ENCODE assay signal across 1 cellular context in the genomic region with DNA sequence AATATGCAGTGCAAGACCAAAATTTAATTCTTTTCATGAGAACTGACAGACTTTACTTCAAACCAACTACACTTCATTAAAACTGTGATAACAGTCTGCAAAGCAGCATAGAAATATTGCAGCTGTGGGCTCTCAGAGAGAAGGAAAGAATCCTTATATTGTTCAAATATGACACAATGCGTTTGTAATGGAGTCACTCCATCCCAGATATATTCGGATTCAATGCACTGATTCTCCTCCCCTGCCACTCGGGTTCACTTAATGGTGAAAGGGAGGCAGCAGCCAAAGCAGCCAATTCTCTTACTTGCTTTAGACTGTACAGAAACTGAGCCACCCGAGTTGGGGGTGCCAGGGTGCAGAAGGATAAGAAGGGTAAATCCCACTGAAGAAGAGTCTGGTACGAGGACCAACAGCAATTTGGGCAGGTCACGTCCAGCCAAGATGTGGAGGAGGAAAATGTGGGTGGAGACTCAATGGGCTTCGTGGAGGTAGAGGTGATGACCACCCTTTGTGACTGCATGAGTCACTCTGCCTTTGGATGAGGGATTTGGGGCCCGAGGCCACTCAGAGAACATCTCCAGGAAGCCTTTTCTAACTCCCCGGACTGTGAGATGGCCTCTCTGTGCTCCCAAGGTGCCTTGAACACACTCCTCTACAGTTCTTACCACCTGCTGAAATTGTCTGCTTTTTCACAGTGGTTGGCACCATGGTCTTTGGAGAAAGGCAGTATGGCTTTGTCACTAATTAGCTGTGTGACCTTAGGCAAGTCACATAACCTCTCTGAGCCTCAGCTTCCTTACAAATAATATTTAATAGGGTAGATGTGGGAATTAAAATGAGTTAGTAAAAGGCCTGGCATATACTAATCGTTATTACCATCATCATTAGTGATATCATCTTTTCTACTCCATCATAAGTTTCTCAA.
A peak's percentile ranks its signal among the peaks of the same experiment; 100 is the strongest.
TF ChIP-seq lines count a peak whose summit lies in the region.

No MANE protein-coding gene starts in this region.

TF ChIP-seq in A549, 52 proteins besides CTCF, POLR2A, EP300 and RAD21:
- TF ChIP-seq EHMT2 (IDR thresholded peaks at IDR 0.05; ENCODE audit: low read depth) (no peak), ZFP36 (IDR thresholded peaks at IDR 0.05; ENCODE audit: borderline replicate concordance, partially characterized antibody) (peak; percentile 93), POLR2AphosphoS2 (conservative IDR thresholded peaks at IDR 0.05; ENCODE audit: low read length) (no peak), JUN (IDR thresholded peaks at IDR 0.05) (peak in 1 of 2 experiments; percentile 45; a peak in 1 of 5 replicates), TFCP2L1 (CRISPR knock-in tag; IDR thresholded peaks at IDR 0.05) (peak; percentile 9; the same call in 1 of the 2 replicates), KDM1A (IDR thresholded peaks at IDR 0.05; ENCODE audit: low read depth) (peak; percentile 72; the same call in 1 of the 2 replicates), HDAC2 (IDR thresholded peaks at IDR 0.05) (peak; percentile 76; the same call in 1 of the 2 replicates), FOSL2 (IDR thresholded peaks at IDR 0.05) (no peak), FOSL2 (CRISPR knock-in tag; IDR thresholded peaks at IDR 0.05) (peak; percentile 58)
- TF ChIP-seq, protein P1, sequence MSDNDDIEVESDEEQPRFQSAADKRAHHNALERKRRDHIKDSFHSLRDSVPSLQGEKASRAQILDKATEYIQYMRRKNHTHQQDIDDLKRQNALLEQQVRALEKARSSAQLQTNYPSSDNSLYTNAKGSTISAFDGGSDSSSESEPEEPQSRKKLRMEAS (IDR thresholded peaks at IDR 0.05): peak; percentile 23; the same call in 1 of the 2 replicates
